8 cellular contexts compared by ENCODE assay signal in the genomic region with DNA sequence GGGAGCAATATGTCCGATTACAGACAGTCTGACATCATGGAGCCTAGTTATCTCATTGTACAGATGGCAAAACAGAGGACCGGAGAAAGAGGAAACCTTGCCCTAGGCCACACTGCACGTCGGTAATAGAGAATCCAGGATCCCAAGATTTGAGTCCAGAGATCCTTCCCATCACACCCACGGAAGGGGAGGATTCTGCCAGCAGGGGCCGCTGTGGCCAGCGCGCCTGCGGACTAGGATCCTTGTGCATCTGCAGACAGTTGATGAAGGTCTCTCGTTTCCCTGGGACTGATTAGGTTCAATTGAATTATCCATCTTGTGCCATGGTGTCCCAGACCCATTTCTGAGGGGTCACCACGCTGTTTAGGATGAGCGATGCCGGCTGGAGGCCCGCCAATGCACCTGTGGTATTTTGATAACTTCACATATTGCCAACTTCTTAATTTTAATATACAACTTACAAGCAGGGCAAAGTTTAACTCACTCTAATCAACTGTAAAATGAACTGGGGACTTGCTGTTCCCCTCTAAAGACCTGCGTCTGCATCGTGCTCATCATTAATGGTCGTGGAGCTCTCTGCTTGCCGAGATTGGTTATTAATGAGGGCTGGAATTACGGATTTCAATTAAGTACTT.
DNase-seq lines count a peak whose midpoint lies in the region; TF ChIP-seq lines count a peak whose summit lies in the region.

No MANE protein-coding gene starts in this region.

- H3K4me1 ChIP-seq in Peyer's patch = no peaks in the 10 kb centered on the region
- H3K4me1 ChIP-seq in effector memory CD4-positive, alpha-beta T cell (ENCODE audit: control insufficient read depth, insufficient read depth, low read length, poor library complexity, severe bottlenecking) = no peaks in the 10 kb centered on the region

- no peaks in the 10 kb centered on the region for H3K4me1 Mint-ChIP-seq in activated CD4-positive, alpha-beta T cell treated with anti-CD3 and anti-CD28 coated beads, Interleukin-2, amount 10 ng/mL, durations not matched to agents 24 days and 14 days

- peak in 3 of 6 experiments; percentile 34 to 45 (median 42) for TF ChIP-seq CTCF in Peyer's patch (IDR thresholded peaks at IDR 0.05)
- TF ChIP-seq CTCF in fibroblast of the aortic adventitia (IDR thresholded peaks at IDR 0.05; ENCODE audit: insufficient read depth, low read length) = peak; percentile 54

- no peak overlapping the region for H3K4me3 Mint-ChIP-seq in activated CD4-positive, alpha-beta T cell treated with anti-CD3 and anti-CD28 coated beads, Interleukin-2, amount 10 ng/mL, durations not matched to agents 24 days and 14 days

- H3K27ac ChIP-seq in Peyer's patch = no peak overlapping the region
- H3K27ac ChIP-seq in effector memory CD4-positive, alpha-beta T cell (ENCODE audit: insufficient read depth, low read length, poor library complexity, severe bottlenecking) = no peak overlapping the region

- H3K4me3 ChIP-seq in Peyer's patch = no peak overlapping the region
- H3K4me3 ChIP-seq in fibroblast of the aortic adventitia (ENCODE audit: low read depth, low read length) = no peak overlapping the region
- no peak overlapping the region for H3K4me3 ChIP-seq in effector memory CD4-positive, alpha-beta T cell (ENCODE audit: insufficient read depth, low read depth, low read length, poor library complexity, severe bottlenecking)

- H3K27ac Mint-ChIP-seq in activated CD4-positive, alpha-beta T cell treated with anti-CD3 and anti-CD28 coated beads, Interleukin-2, amount 10 ng/mL, durations not matched to agents 24 days and 14 days = no peak overlapping the region

- no peak for TF ChIP-seq POLR2A in Peyer's patch (IDR thresholded peaks at IDR 0.05)

- intact Hi-C loops in activated CD4-positive, alpha-beta T cell treated with anti-CD3 and anti-CD28 coated beads, Interleukin-2, amount 10 ng/mL, durations not matched to agents 24 days and 14 days (cut with micrococcal nuclease) = loop anchor here (10.0 kb wide), 1 partner anchor 383 kb away; no protein-coding TSS in a partner anchor

- no peaks in the 10 kb centered on the region for H3K36me3 Mint-ChIP-seq in activated CD4-positive, alpha-beta T cell treated with anti-CD3 and anti-CD28 coated beads, Interleukin-2, amount 10 ng/mL, durations not matched to agents 24 days and 14 days (ENCODE audit: low read depth)

- H3K36me3 ChIP-seq in Peyer's patch = no peaks in the 10 kb centered on the region
- no peaks in the 10 kb centered on the region for H3K36me3 ChIP-seq in effector memory CD4-positive, alpha-beta T cell (ENCODE audit: control insufficient read depth, insufficient read depth, low read length)

- peak; percentile 64 for DNase-seq in activated CD4-positive, alpha-beta T cell treated with anti-CD3 and anti-CD28 coated beads, Interleukin-2, amount 10 ng/mL, durations not matched to agents 24 days and 14 days
- no peak for DNase-seq in activated CD4-positive, alpha-beta T cell treated with anti-CD3 and anti-CD28 coated beads for 4 hours
- peak in 2 of 3 donors; percentile 52 to 59 for DNase-seq in Peyer's patch
- no peak for DNase-seq in fibroblast of the aortic adventitia (ENCODE audit: low read depth)
- DNase-seq in renal cortical epithelial cell (ENCODE audit: low read depth) = peak; percentile 33
- no peak for DNase-seq in middle frontal gyrus (ENCODE audit: extremely low spot score, low spot score)
- DNase-seq in effector memory CD4-positive, alpha-beta T cell = no peak
- DNase-seq in NCI-H2029 treated with DMSO at 0.1 percent for 48 hours (lab: John Stamatoyannopoulos, UW) = no peak

- no peaks in the 10 kb centered on the region for H3K27me3 ChIP-seq in Peyer's patch
- H3K27me3 ChIP-seq in effector memory CD4-positive, alpha-beta T cell (replicated peaks; ENCODE audit: control insufficient read depth, insufficient read depth, low read length, poor library complexity, severe bottlenecking) = no peaks in the 10 kb centered on the region

- no peaks in the 10 kb centered on the region for H3K9me3 Mint-ChIP-seq in activated CD4-positive, alpha-beta T cell treated with anti-CD3 and anti-CD28 coated beads, Interleukin-2, amount 10 ng/mL, durations not matched to agents 24 days and 14 days

- H3K9me3 ChIP-seq in Peyer's patch = no peaks in the 10 kb centered on the region
- no peaks in the 10 kb centered on the region for H3K9me3 ChIP-seq in effector memory CD4-positive, alpha-beta T cell (ENCODE audit: control insufficient read depth, low read length)

- peaks cover 4% of the 10 kb centered on the region for H3K27me3 Mint-ChIP-seq in activated CD4-positive, alpha-beta T cell treated with anti-CD3 and anti-CD28 coated beads, Interleukin-2, amount 10 ng/mL, durations not matched to agents 24 days and 14 days

Comparison
In these comparisons a context has a peak if more than half of its experiments do, and no peak if none do; other contexts are left out.
1. DNase-seq: peak in activated CD4-positive, alpha-beta T cell treated with anti-CD3 and anti-CD28 coated beads, Interleukin-2, amount 10 ng/mL, durations not matched to agents 24 days and 14 days (single experiment), Peyer's patch (2 of 3) and renal cortical epithelial cell (single experiment); none in activated CD4-positive, alpha-beta T cell treated with anti-CD3 and anti-CD28 coated beads for 4 hours (0 of 2), fibroblast of the aortic adventitia (single experiment), middle frontal gyrus (single experiment), effector memory CD4-positive, alpha-beta T cell (0 of 3) and NCI-H2029 treated with DMSO at 0.1 percent for 48 hours (single experiment).